9 cellular contexts compared by ENCODE assay signal in the genomic region with DNA sequence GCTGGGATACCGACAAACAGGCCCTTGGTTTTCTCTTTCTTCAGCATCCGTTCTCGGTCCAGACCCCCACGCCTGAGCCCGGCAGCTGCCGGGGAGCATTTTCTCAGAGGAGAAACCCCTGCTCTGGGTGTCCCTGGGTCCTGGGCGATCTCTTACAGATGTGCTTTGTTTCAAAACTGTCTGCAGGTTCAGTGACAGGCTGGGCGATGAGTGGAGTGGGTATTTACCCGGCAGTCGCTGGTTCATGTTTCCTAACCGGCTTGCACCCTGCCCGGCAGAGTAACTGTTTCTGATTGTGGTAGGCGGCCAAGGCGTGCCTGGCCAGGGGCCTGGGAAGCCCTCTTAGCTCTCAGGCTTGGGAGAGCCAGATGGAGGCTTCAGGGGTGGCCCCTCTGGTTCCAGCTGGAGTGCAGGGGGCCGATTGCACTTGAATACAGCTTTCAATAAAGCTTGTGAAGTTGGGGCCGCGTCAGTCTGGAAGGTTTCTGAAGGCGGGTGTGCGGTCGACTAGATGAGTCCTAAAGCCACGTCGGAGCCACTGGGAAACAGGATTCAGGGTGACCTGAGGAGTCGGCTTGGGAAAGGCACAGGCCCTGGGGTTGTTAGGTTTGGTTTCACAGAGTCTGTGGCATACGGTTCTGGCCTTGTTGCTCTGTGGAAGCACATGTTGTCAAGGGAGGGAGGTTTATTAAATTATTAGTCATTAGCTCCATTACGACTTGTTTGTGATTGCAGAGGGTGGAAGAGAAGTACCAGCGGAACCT. TPM values are rescaled to one million over a fixed set of nuclear protein-coding genes. Genes with fewer than 3 reads are reported as not detected.
DNase-seq lines count a peak whose midpoint lies in the region; ATAC-seq and TF ChIP-seq lines count a peak whose summit lies in the region.
"Had no signal": no experiment of that assay in that cellular context is flagged by ENCODE, and none has a peak within 500 bp of the region (broad histone marks: within the 10 kb centered on the region; RNA-seq: fewer than 3 reads in every experiment).

No MANE protein-coding gene starts in this region.

- peaks cover 4% of the 10 kb centered on the region for H3K36me3 Mint-ChIP-seq in progenitor cell of endocrine pancreas (ENCODE audit: insufficient read depth)

- H3K27ac Mint-ChIP-seq in progenitor cell of endocrine pancreas: peak overlapping the region; percentile 67

- no peaks in the 10 kb centered on the region for H3K79me2 ChIP-seq in DND-41 (ENCODE audit: insufficient read depth, low read length)

- H3K9ac ChIP-seq in DND-41 (ENCODE audit: low read depth, low read length) (no peak overlapping the region), SK-N-MC (ENCODE audit: insufficient read length) (no peak overlapping the region)

- peaks cover 24% of the 10 kb centered on the region for H4K20me1 ChIP-seq in DND-41 (ENCODE audit: insufficient read depth, low read length)

- no peak for ATAC-seq in DND-41 (ENCODE audit: insufficient read depth, low read depth)
- ATAC-seq in GM18870 (IDR thresholded peaks at IDR 0.05; ENCODE audit: unreplicated experiment): no peak

- H3K36me3 ChIP-seq in DND-41 (ENCODE audit: insufficient read depth, low read length): no peaks in the 10 kb centered on the region
- no peaks in the 10 kb centered on the region for H3K36me3 ChIP-seq in SK-N-MC (ENCODE audit: insufficient read depth, low read length)
- H3K36me3 ChIP-seq: adrenal gland had no signal

- H3K9me3 Mint-ChIP-seq in progenitor cell of endocrine pancreas (ENCODE audit: low read depth): no peaks in the 10 kb centered on the region

- no peak overlapping the region for H2AFZ ChIP-seq in DND-41 (ENCODE audit: low read depth, low read length)

- peaks cover 23% of the 10 kb centered on the region for H3K4me1 ChIP-seq in DND-41 (ENCODE audit: insufficient read depth, low read length)

- H3K4me1 Mint-ChIP-seq in progenitor cell of endocrine pancreas (ENCODE audit: low read depth): peaks cover 35% of the 10 kb centered on the region

- H3K9me3 ChIP-seq in DND-41 (ENCODE audit: insufficient read depth, low read length, severe bottlenecking): no peaks in the 10 kb centered on the region
- no peaks in the 10 kb centered on the region for H3K9me3 ChIP-seq in SK-N-MC (ENCODE audit: low read depth, low read length)
- H3K9me3 ChIP-seq: adrenal gland had no signal

- TF ChIP-seq CTCF in DND-41 (IDR thresholded peaks at IDR 0.05; ENCODE audit: borderline replicate concordance, extremely low read depth, low read length, poor library complexity, severe bottlenecking): no peak
- TF ChIP-seq CTCF in fibroblast of pulmonary artery (IDR thresholded peaks at IDR 0.05; ENCODE audit: low read length, missing control alignments): no peak
- TF ChIP-seq CTCF in progenitor cell of endocrine pancreas (IDR thresholded peaks at IDR 0.05; ENCODE audit: unreplicated experiment): no peak

- H3K27ac ChIP-seq in DND-41 (ENCODE audit: low read length) (no peak overlapping the region), SK-N-MC (no peak overlapping the region)

- peak overlapping the region; percentile 87 for H3K4me3 Mint-ChIP-seq in progenitor cell of endocrine pancreas (ENCODE audit: low read depth)

- peak overlapping the region; percentile 90 for H3K4me2 ChIP-seq in DND-41 (ENCODE audit: insufficient read depth, low read length)

- DNase-seq in DND-41: no peak
- no peak for DNase-seq in SK-N-MC (ENCODE audit: low read depth, low spot score)
- no peak for DNase-seq in fibroblast of pulmonary artery (ENCODE audit: low read depth)
- no peak for DNase-seq in progenitor cell of endocrine pancreas (ENCODE audit: low spot score, unreplicated experiment)
- DNase-seq in NOMO-1 (lab: John Stamatoyannopoulos, UW; ENCODE audit: unreplicated experiment in 2 of 2): no peak
- DNase-seq in 8988T: no peak
- no peak for DNase-seq in stimulated activated CD4-positive, alpha-beta T cell treated with anti-CD3 and anti-CD28 coated beads, Interleukin-4, amount 100 ng/mL, for 24 hours

- no peak overlapping the region for H3K4me3 ChIP-seq in DND-41 (ENCODE audit: low read depth in 1 of 2, low read length in 2 of 2)
- H3K4me3 ChIP-seq in SK-N-MC: peak overlapping the region; percentile 78
- peak overlapping the region; percentile 67 for H3K4me3 ChIP-seq in fibroblast of pulmonary artery (replicated peaks; ENCODE audit: low read depth, low read length)

- H3K27me3 Mint-ChIP-seq in progenitor cell of endocrine pancreas: peaks cover 4% of the 10 kb centered on the region

- peaks cover 2% of the 10 kb centered on the region for H3K27me3 ChIP-seq in DND-41 (ENCODE audit: insufficient read depth, low read length, poor library complexity)
- H3K27me3 ChIP-seq: adrenal gland had no signal

RNA-seq across cellular contexts. Expression of a gene that starts 1.4 kb away (rescaled TPM):
- total RNA-seq in progenitor cell of endocrine pancreas: 37.6 and 40.4 TPM in 2 replicates

RNA-seq across cellular contexts. Expression of a gene that starts 44.7 kb away (rescaled TPM):
- total RNA-seq in progenitor cell of endocrine pancreas: 26.1 and 27.8 TPM in 2 replicates

Comparison
In these comparisons a context has a peak if more than half of its experiments do, and no peak if none do; other contexts are left out.
1. H3K4me3 ChIP-seq: peak in SK-N-MC (single experiment) and fibroblast of pulmonary artery (single experiment); none in DND-41 (0 of 2).